Comparison of ENCODE assay signal across 1 cellular context in the genomic region with DNA sequence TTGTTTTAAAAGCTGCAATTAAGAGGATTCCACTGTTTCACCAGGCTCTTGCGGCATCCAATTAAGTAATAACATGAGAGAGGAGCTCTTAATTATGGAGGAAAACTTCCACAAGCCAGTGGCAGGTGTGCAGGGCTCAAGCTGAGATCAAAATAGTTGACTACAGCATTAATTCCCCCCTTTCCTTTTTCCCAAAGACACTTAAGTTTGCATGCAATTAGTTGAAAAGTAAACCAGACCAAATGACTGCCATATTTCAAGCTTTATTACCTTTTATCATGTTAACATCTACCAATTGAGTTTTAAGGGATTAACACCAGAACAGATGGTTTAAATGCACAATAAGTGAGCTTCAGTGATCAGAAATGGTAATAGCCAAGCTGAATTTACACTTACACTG.
TF ChIP-seq lines count a peak whose summit lies in the region.

No MANE protein-coding gene starts in this region.

TF ChIP-seq in SK-N-SH treated with all-trans-retinoic acid at 6 μM for 48 hours, 23 proteins besides CTCF, POLR2A, EP300 and RAD21 (continued from another document):
- no peak for TF ChIP-seq PATZ1 (CRISPR knock-in tag; IDR thresholded peaks at IDR 0.05; ENCODE audit: borderline replicate concordance)
- no peak for TF ChIP-seq TOX (CRISPR knock-in tag; IDR thresholded peaks at IDR 0.05; ENCODE audit: borderline replicate concordance)
- TF ChIP-seq TCF4 (CRISPR knock-in tag; IDR thresholded peaks at IDR 0.05; ENCODE audit: borderline replicate concordance), result no peak
- no peak for TF ChIP-seq ZFP3 (CRISPR knock-in tag; IDR thresholded peaks at IDR 0.05)
- TF ChIP-seq ZNF8 (CRISPR knock-in tag; IDR thresholded peaks at IDR 0.05), result no peak
- TF ChIP-seq RARB (CRISPR knock-in tag; IDR thresholded peaks at IDR 0.05), result no peak
